8 cellular contexts compared by ENCODE assay signal in the genomic region with DNA sequence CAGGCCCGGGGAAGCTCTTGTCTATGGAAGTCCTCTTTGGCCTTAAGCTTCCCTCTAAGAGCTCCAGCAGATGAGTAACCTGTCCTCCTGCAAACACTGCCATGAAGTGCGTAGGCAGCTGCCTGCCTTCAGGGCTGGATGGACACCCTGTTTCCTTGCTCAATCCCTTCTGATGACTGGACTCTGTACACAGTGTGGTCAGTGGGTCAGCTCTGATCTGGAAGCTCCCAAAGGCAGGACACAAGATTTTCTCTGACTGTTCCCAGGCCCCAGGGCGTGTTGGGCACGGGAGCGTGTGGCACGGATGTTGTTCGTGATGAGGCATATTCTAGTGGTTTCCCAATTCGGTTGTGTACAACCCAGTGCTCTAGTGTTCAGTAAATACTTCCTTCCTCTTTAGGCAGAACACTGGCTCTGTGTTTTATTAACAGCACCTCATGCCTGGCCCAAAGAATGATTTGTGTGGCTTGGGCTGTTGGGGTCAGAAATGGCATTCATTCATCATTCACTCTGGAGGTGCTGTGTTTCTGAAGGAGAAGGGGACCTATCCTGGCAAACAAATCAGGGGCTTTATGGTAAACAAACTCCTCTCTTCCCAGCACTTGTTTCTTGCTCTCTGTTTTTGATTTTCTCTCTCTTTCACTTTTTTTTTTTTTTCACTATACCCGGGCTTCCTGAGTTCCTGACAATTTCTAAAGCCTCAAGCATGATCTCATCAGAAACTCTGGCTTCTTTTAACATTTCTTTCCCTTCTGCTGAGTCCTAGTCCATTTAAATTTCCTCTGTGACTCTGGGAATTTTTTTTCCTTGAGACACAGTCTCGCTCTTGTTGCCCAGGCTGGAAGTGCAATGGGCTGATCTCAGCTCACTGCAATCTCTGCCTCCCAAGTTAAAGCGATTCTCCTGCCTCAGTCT. TPM values are rescaled to one million over a fixed set of nuclear protein-coding genes. Genes with fewer than 3 reads are reported as not detected.
DNase-seq lines count a peak whose midpoint lies in the region; ATAC-seq and TF ChIP-seq lines count a peak whose summit lies in the region.

No MANE protein-coding gene starts in this region.

- CTCF ChIA-PET in AG04450 (lab: Charles Lee) (no interaction called here), RWPE1 (lab: Yijun Ruan, JAX) (interaction anchor here (0.5 to 0.6 kb wide), 2 partner anchors 37 to 255 kb away, joined by 3 to 8 read pairs; no protein-coding TSS in a partner anchor)

- H3K36me3 ChIP-seq in mesodermal cell (ENCODE audit: control insufficient read depth, insufficient read depth, low read length): no peaks in the 10 kb centered on the region
- H3K36me3 ChIP-seq in aorta (ENCODE audit: control insufficient read depth in 1 of 2, insufficient read depth in 2 of 2, low read length in 1 of 2): no peaks in the 10 kb centered on the region

- H3K9me3 ChIP-seq in AG04450 (ENCODE audit: control insufficient read depth, insufficient read depth, low read length): no peaks in the 10 kb centered on the region
- no peaks in the 10 kb centered on the region for H3K9me3 ChIP-seq in mesodermal cell (ENCODE audit: control insufficient read depth, low read length)
- H3K9me3 ChIP-seq in aorta (ENCODE audit: control insufficient read depth, low read length): no peaks in the 10 kb centered on the region

- 86 to 88% methylated on average over 11 of the region's 11 CpGs for WGBS in mesodermal cell (ENCODE audit: insufficient coverage in 2 of 2), 2 experiments
- 59% methylated on average over 11 of the region's 11 CpGs for WGBS in aorta, 2 donors

- TF ChIP-seq CTCF in AG04450 (IDR thresholded peaks at IDR 0.05; ENCODE audit: low read depth, low read length) (no peak), RWPE1 (conservative IDR thresholded peaks at IDR 0.05; ENCODE audit: low read depth) (no peak), choroid plexus epithelial cell (conservative IDR thresholded peaks at IDR 0.05; ENCODE audit: low read depth, low read length) (no peak)

- POLR2A ChIA-PET in AG04450 (lab: Yijun Ruan, JAX) (interaction anchor here (1.0 to 1.5 kb wide), 3 partner anchors 12 to 20 kb away, joined by 3 to 14 read pairs (median 4); partner anchors contain the start of gene UBALD2), RWPE1 (lab: Yijun Ruan, JAX; ENCODE audit: low non-redundant PET) (no interaction called here)

- DNase-seq in AG04450 (ENCODE audit: low read depth, low spot score): peak; percentile 80
- DNase-seq in RWPE1 (ENCODE audit: low spot score): peak; percentile 56
- peak; percentile 89 for DNase-seq in choroid plexus epithelial cell (ENCODE audit: low read depth)
- DNase-seq in aorta: peak; percentile 80 to 81

- intact Hi-C loops in aorta (cut with DNase I): no loop called here

- H3K27me3 ChIP-seq in AG04450 (ENCODE audit: control insufficient read depth, insufficient read depth, low read length) (peaks cover 3% of the 10 kb centered on the region), aorta (ENCODE audit: control insufficient read depth in 1 of 2, insufficient read depth in 2 of 2, low read length in 1 of 2) (no peaks in the 10 kb centered on the region)

- H3K4me3 ChIP-seq in AG04450 (ENCODE audit: low read depth, low read length) (no peak overlapping the region), choroid plexus epithelial cell (ENCODE audit: low read depth, low read length) (no peak overlapping the region), mesodermal cell (ENCODE audit: extremely low read depth, insufficient read depth, low read length, poor library complexity, severe bottlenecking) (no peak overlapping the region), aorta (ENCODE audit: low read length in 2 of 2) (no peak overlapping the region)

- ATAC-seq in GM21390 (IDR thresholded peaks at IDR 0.05; ENCODE audit: unreplicated experiment) (peak; percentile 60), aorta (ENCODE audit: low FRiP score) (peak; percentile 78), GM18873 (IDR thresholded peaks at IDR 0.05; ENCODE audit: low FRiP score, unreplicated experiment) (no peak), GM21515 (IDR thresholded peaks at IDR 0.05; ENCODE audit: unreplicated experiment) (no peak)

- H3K27ac ChIP-seq in AG04450 (ENCODE audit: low read depth, low read length) (peak overlapping the region; percentile 93), RWPE1 (peak overlapping the region; percentile 42), mesodermal cell (ENCODE audit: low read depth, low read length, severe bottlenecking) (peak overlapping the region; percentile 71), aorta (ENCODE audit: low read depth in 1 of 2, low read length in 2 of 2) (no peak overlapping the region)

- peaks cover 12% of the 10 kb centered on the region for H3K4me1 ChIP-seq in mesodermal cell (ENCODE audit: control insufficient read depth, insufficient read depth, low read length, poor library complexity, severe bottlenecking)
- H3K4me1 ChIP-seq in aorta (ENCODE audit: control insufficient read depth in 1 of 2, insufficient read depth in 2 of 2, low read length in 2 of 2): no peaks in the 10 kb centered on the region

RNA-seq across cellular contexts. Expression of gene RNF157, which starts 12.0 kb away (rescaled TPM):
- polyA plus RNA-seq in AG04450 (2011; rRNA removed): 1.6 and 1.8 TPM in 2 replicates
- 2.3 and 3.0 TPM in 2 replicates for polyA minus RNA-seq in AG04450 (2011; rRNA and poly(A)+ RNA removed)
- polyA plus RNA-seq in mesodermal cell (2013, experiment 1 of 2): 7.1 TPM
- polyA plus RNA-seq in mesodermal cell (2013, experiment 2 of 2): 5.3 TPM
- 1 to 10 TPM; 1.7 to 2.0 TPM for total RNA-seq in aorta
- 1 to 10 TPM in 1 of 2 donors, under 1 TPM in 1; 0.36 to 3.8 TPM for polyA plus RNA-seq in aorta

RNA-seq across cellular contexts. Expression of gene UBALD2, which starts 12.9 kb away (rescaled TPM):
- polyA plus RNA-seq in AG04450 (2011; rRNA removed) (16.3 and 18.1 TPM in 2 replicates), aorta (10 to 100 TPM; 23.2 to 27.7 TPM)
- polyA minus RNA-seq in AG04450 (2011; rRNA and poly(A)+ RNA removed): 4.4 and 5.2 TPM in 2 replicates
- polyA plus RNA-seq in mesodermal cell (2013, experiment 1 of 2): 133 TPM
- polyA plus RNA-seq in mesodermal cell (2013, experiment 2 of 2): 96.3 TPM
- total RNA-seq in aorta: 10 to 100 TPM; 25.8 to 30.2 TPM

RNA-seq across cellular contexts. Expression of gene QRICH2, which starts 55.8 kb away (rescaled TPM):
- polyA plus RNA-seq in AG04450 (2011; rRNA removed) (1.1 and 1.2 TPM in 2 replicates), aorta (10 to 100 TPM in 1 of 2 donors, 1 to 10 TPM in 1; 1.4 to 12.8 TPM)
- 3.5 and 4.0 TPM in 2 replicates for polyA minus RNA-seq in AG04450 (2011; rRNA and poly(A)+ RNA removed)
- polyA plus RNA-seq in mesodermal cell (2013, experiment 1 of 2): 1.4 TPM
- 0.71 TPM for polyA plus RNA-seq in mesodermal cell (2013, experiment 2 of 2)
- total RNA-seq in aorta: 1 to 10 TPM; 3.4 to 4.2 TPM

Comparison
In these comparisons a context has a peak if more than half of its experiments do, and no peak if none do; other contexts are left out.
1. H3K27ac ChIP-seq: peak in AG04450 (single experiment), RWPE1 (single experiment) and mesodermal cell (single experiment); none in aorta (0 of 2).
2. ATAC-seq: peak in GM21390 (single experiment) and aorta (single experiment); none in GM18873 (single experiment) and GM21515 (single experiment).
3. Peak in every context shown above with its lines, with median percentiles within 50 percentile points of each other: DNase-seq.